1 cellular context compared by ENCODE assay signal in genomic region chr9:2155966-2156365, GRCh38.
TF ChIP-seq lines count a peak whose summit lies in the region.

No MANE protein-coding gene starts in this region.

TF ChIP-seq in H1, 55 proteins besides CTCF, POLR2A, EP300 and RAD21 (continued from another document):
- TF ChIP-seq ATF2 (IDR thresholded peaks at IDR 0.05; ENCODE audit: low read length) = no peak
- no peak for TF ChIP-seq CHD2 (IDR thresholded peaks at IDR 0.05; ENCODE audit: low read length)
- no peak for TF ChIP-seq POLR2AphosphoS5 (IDR thresholded peaks at IDR 0.05; ENCODE audit: low read depth, low read length)
